14 cellular contexts compared by ENCODE assay signal in the genomic region with DNA sequence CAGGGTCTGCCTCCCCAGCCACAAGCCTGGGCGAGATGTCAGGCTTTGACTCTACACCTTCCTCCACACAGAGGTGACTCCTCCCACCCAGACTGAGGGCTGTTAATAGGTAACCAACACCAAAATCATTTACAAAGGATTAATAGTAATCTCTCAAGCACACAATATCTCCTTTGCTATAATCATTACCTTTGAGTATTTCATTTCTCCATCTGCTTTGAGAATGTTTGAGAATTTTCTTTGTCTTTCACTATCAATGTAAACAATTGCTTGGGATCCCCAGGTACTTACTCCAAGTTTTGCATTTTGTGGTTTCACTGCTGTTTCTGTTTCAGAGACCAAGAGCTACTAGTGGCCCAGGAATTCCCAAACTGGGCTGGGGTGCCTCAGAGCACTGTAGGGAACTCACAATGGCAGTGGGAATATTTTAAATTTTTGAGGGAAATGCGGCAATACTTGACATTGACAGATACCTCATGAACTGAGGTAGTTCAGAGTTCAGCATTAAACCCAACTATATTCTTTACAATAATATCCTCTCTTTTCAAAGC.
A peak's percentile ranks its signal among the peaks of the same experiment; 100 is the strongest.
DNase-seq lines count a peak whose midpoint lies in the region; ATAC-seq and TF ChIP-seq lines count a peak whose summit lies in the region.
"Had no signal": no experiment of that assay in that cellular context is flagged by ENCODE, and none has a peak within 500 bp of the region (broad histone marks: within the 10 kb centered on the region; RNA-seq: fewer than 3 reads in every experiment).

No MANE protein-coding gene starts in this region.

- no peak overlapping the region for H3K4me3 ChIP-seq in Peyer's patch
- H3K4me3 ChIP-seq: breast epithelium, SK-N-MC had no signal

- DNase-seq in mucosa of gallbladder (ENCODE audit: low spot score) (peak; percentile 50), midbrain (lab: John Stamatoyannopoulos, UW) (no peak), NCI-H187 (lab: John Stamatoyannopoulos, UW) (no peak), Peyer's patch (no peak), HEK293T (ENCODE audit: extremely low spot score) (no peak)
- DNase-seq: foreskin fibroblast, H9, NCI-H2081, trophoblast cell had no signal

- no peaks in the 10 kb centered on the region for H3K9me3 ChIP-seq in Peyer's patch
- H3K9me3 ChIP-seq: breast epithelium had no signal

- no peak for TF ChIP-seq POLR2A in Peyer's patch (IDR thresholded peaks at IDR 0.05)

- H3K27ac ChIP-seq in Peyer's patch: no peak overlapping the region
- H3K27ac ChIP-seq: breast epithelium, SK-N-MC had no signal

- no peak for TF ChIP-seq CTCF in Peyer's patch (IDR thresholded peaks at IDR 0.05)

- CTCF ChIA-PET in HEK293T (lab: Yijun Ruan, JAX): no interaction called here

- POLR2A ChIA-PET in HEK293T (lab: Yijun Ruan, JAX): no interaction called here

- H3K4me1 ChIP-seq in Peyer's patch: no peaks in the 10 kb centered on the region
- H3K4me1 ChIP-seq: breast epithelium had no signal

- no peaks in the 10 kb centered on the region for H3K27me3 ChIP-seq in Peyer's patch
- H3K27me3 ChIP-seq: breast epithelium had no signal

- ATAC-seq in GM19025 (IDR thresholded peaks at IDR 0.05; ENCODE audit: low read depth, unreplicated experiment) (peak; percentile 76), HG02610 (IDR thresholded peaks at IDR 0.05; ENCODE audit: unreplicated experiment) (peak; percentile 86), HG03558 (IDR thresholded peaks at IDR 0.05; ENCODE audit: extremely low read depth, unreplicated experiment) (peak; percentile 72)

- H3K36me3 ChIP-seq in Peyer's patch: no peaks in the 10 kb centered on the region
- H3K36me3 ChIP-seq: breast epithelium had no signal

TF ChIP-seq in HEK293T, 16 proteins besides CTCF, POLR2A, EP300 and RAD21:
- TF ChIP-seq NFRKB (IDR thresholded peaks at IDR 0.05): no peak
- no peak for TF ChIP-seq ZNF384 (IDR thresholded peaks at IDR 0.05)
- no peak for TF ChIP-seq SUZ12 (IDR thresholded peaks at IDR 0.05)
- TF ChIP-seq HDGF (IDR thresholded peaks at IDR 0.05; ENCODE audit: borderline replicate concordance): no peak
- no peak for TF ChIP-seq BHLHE40 (IDR thresholded peaks at IDR 0.05; ENCODE audit: borderline replicate concordance)
- TF ChIP-seq FOXM1 (IDR thresholded peaks at IDR 0.05; ENCODE audit: borderline replicate concordance): no peak
